ENCODE assay signal across 25 cellular contexts in the genomic region with DNA sequence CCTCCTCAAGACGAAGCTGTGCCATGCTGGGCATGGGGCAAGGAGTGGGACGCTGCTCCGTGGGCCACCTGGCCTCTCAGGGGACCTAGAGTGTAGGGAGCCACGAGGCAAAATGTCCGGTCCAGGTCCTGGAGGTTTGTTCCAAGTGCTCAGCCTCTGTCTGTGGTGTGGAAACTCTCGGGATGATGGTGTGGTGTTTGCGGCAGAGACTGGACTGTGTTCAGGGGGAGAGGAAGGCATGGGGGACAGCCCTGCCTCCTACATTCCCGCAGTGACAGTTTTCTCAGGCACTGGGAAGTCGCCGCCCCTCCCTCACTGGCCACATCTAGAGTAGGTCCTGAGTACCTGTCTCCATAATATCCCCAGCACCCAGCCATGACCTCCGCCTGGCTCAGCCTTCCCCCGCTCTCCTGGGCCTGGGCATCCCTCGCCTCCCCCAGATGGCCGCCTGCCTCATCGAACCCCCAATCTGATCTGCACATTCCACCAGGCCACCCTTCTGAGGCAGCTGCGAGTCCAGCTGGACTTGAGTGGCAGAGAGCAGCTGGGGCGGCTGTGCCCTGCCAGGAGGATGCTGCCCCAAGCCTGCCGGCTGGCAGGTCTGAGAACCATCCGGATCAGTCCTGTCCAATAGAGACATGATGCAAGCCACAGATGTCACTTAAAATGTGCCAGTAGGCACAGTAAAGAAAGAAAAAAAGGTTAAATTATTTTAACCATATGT. TPM values are rescaled to one million over a fixed set of nuclear protein-coding genes. Genes with fewer than 3 reads are reported as not detected.
DNase-seq lines count a peak whose midpoint lies in the region; ATAC-seq and TF ChIP-seq lines count a peak whose summit lies in the region.
"Had no signal": no experiment of that assay in that cellular context is flagged by ENCODE, and none has a peak within 500 bp of the region (broad histone marks: within the 10 kb centered on the region; RNA-seq: fewer than 3 reads in every experiment).

No MANE protein-coding gene starts in this region.

- H3K36me3 Mint-ChIP-seq in neural progenitor cell, result no peaks in the 10 kb centered on the region
- H3K36me3 Mint-ChIP-seq in type B pancreatic cell, result no peaks in the 10 kb centered on the region
- H3K36me3 Mint-ChIP-seq: activated naive CD8-positive, alpha-beta T cell had no signal

- H2AFZ ChIP-seq in neural progenitor cell (replicated peaks), result no peak overlapping the region
- H2AFZ ChIP-seq: hepatocyte had no signal

- H3K4me3 ChIP-seq in neural progenitor cell, result no peak overlapping the region
- H3K4me3 ChIP-seq: hepatocyte, stomach had no signal

- H3K9me3 Mint-ChIP-seq in stimulated activated naive CD8-positive, alpha-beta T cell treated with anti-CD3 and anti-CD28 coated beads, Interleukin-15, amount 100 ng/mL, for 72 hours, result no peaks in the 10 kb centered on the region
- H3K9me3 Mint-ChIP-seq in neural progenitor cell (no peaks in the 10 kb centered on the region), type B pancreatic cell (no peaks in the 10 kb centered on the region)
- H3K9me3 Mint-ChIP-seq: activated T-helper 17 cell treated with anti-CD3 and anti-CD28 coated beads, Interleukin-2, amount 50 U/mL, for 72 hours had no signal

- peak overlapping the region; percentile 40 to 42 for H3K27ac Mint-ChIP-seq in stimulated activated naive CD8-positive, alpha-beta T cell treated with anti-CD3 and anti-CD28 coated beads, Interleukin-15, amount 100 ng/mL, for 72 hours
- H3K27ac Mint-ChIP-seq in neural progenitor cell (peak overlapping the region; percentile 82), type B pancreatic cell (peak overlapping the region; percentile 18)
- H3K27ac Mint-ChIP-seq: activated naive CD8-positive, alpha-beta T cell; activated T-helper 17 cell treated with anti-CD3 and anti-CD28 coated beads, Interleukin-2, amount 50 U/mL, for 72 hours; T-helper 17 cell had no signal

- H3K36me3 ChIP-seq in neural progenitor cell, result no peaks in the 10 kb centered on the region
- H3K36me3 ChIP-seq: stomach had no signal

- TF ChIP-seq CTCF in neural progenitor cell (IDR thresholded peaks at IDR 0.05), result no peak
- TF ChIP-seq CTCF in type B pancreatic cell (conservative IDR thresholded peaks at IDR 0.05), result no peak

- no peak overlapping the region for H3K4me2 ChIP-seq in neural progenitor cell
- H3K4me2 ChIP-seq: hepatocyte, KMS-11 had no signal

- no peaks in the 10 kb centered on the region for H3K27me3 ChIP-seq in neural progenitor cell
- H3K27me3 ChIP-seq: hepatocyte had no signal

- H3K4me1 Mint-ChIP-seq in stimulated activated naive CD8-positive, alpha-beta T cell treated with anti-CD3 and anti-CD28 coated beads, Interleukin-15, amount 100 ng/mL, for 72 hours, result no peaks in the 10 kb centered on the region
- H3K4me1 Mint-ChIP-seq in neural progenitor cell (peaks cover 12% of the 10 kb centered on the region), type B pancreatic cell (ENCODE audit: unreplicated experiment) (peaks cover 4% of the 10 kb centered on the region)
- H3K4me1 Mint-ChIP-seq: activated T-helper 17 cell treated with anti-CD3 and anti-CD28 coated beads, Interleukin-2, amount 50 U/mL, for 72 hours had no signal

- H4K20me1 ChIP-seq in neural progenitor cell (ENCODE audit: low read depth), result no peaks in the 10 kb centered on the region

- no peaks in the 10 kb centered on the region for H3K27me3 Mint-ChIP-seq in stimulated activated naive CD8-positive, alpha-beta T cell treated with anti-CD3 and anti-CD28 coated beads, Interleukin-15, amount 100 ng/mL, for 72 hours
- H3K27me3 Mint-ChIP-seq in neural progenitor cell (ENCODE audit: insufficient read depth, low read depth), result peaks cover 6% of the 10 kb centered on the region
- peaks cover 3% of the 10 kb centered on the region for H3K27me3 Mint-ChIP-seq in type B pancreatic cell
- H3K27me3 Mint-ChIP-seq: activated naive CD8-positive, alpha-beta T cell had no signal

- no peaks in the 10 kb centered on the region for H3K4me1 ChIP-seq in neural progenitor cell
- H3K4me1 ChIP-seq: foreskin keratinocyte had no signal

- no peaks in the 10 kb centered on the region for H3K79me2 ChIP-seq in neural progenitor cell (ENCODE audit: low read depth)
- H3K79me2 ChIP-seq: hepatocyte had no signal

- no peak for DNase-seq in stimulated activated naive CD8-positive, alpha-beta T cell treated with anti-CD3 and anti-CD28 coated beads, Interleukin-15, amount 100 ng/mL, for 72 hours
- DNase-seq in stimulated activated naive CD8-positive, alpha-beta T cell treated with anti-CD3 and anti-CD28 coated beads, Interleukin-15, Interleukin-2, amounts not matched to agents 100 U/mL and 50 U/mL, for 24 hours, result no peak
- DNase-seq in cerebellar cortex (ENCODE audit: low spot score) (peak; percentile 12), neural progenitor cell (ENCODE audit: low spot score) (no peak), type B pancreatic cell (ENCODE audit: extremely low spot score, unreplicated experiment) (no peak), NCI-H345 (lab: John Stamatoyannopoulos, UW) (no peak), NCI-H2081 treated with DMSO at 0.1 percent for 48 hours (lab: John Stamatoyannopoulos, UW) (no peak)
- DNase-seq: activated CD4-positive, alpha-beta T cell treated with anti-CD3 and anti-CD28 coated beads, Interleukin-2, amount 50 U/mL, for 4 hours; activated CD8-positive, alpha-beta memory T cell treated with anti-CD3 and anti-CD28 coated beads, Interleukin-2, amount 50 U/mL, for 4 hours; effector memory CD4-positive, alpha-beta T cell; foreskin keratinocyte; HCEC 1CT; NCI-H187; NK-92 treated with Interleukin-12 subunit alpha and Interleukin-12 subunit beta, amount 100 ng/mL, for 24 hours; stimulated activated CD4-positive, alpha-beta T cell treated with anti-CD3 and anti-CD28 coated beads, Interleukin-12 subunit alpha, Interleukin-12 subunit beta, amount 100 ng/mL, for 4 hours; stomach; T-helper 17 cell had no signal

- H3F3A ChIP-seq in neural progenitor cell (ENCODE audit: low read depth), result no peaks in the 10 kb centered on the region

- no peak for ATAC-seq in stimulated activated naive CD8-positive, alpha-beta T cell treated with anti-CD3 and anti-CD28 coated beads, Interleukin-15, amount 100 ng/mL, for 72 hours
- no peak for ATAC-seq in stimulated activated naive CD8-positive, alpha-beta T cell treated with anti-CD3 and anti-CD28 coated beads, Interleukin-15, Interleukin-2, amounts not matched to agents 100 U/mL and 50 U/mL, for 24 hours
- ATAC-seq in GM19328 (IDR thresholded peaks at IDR 0.05; ENCODE audit: unreplicated experiment), result no peak
- ATAC-seq: activated T-helper 17 cell treated with anti-CD3 and anti-CD28 coated beads, Interleukin-2, amount 50 U/mL, for 72 hours; foreskin keratinocyte; right cardiac atrium; T-helper 17 cell had no signal

- no peak overlapping the region for H3K4me3 Mint-ChIP-seq in stimulated activated naive CD8-positive, alpha-beta T cell treated with anti-CD3 and anti-CD28 coated beads, Interleukin-15, amount 100 ng/mL, for 72 hours
- H3K4me3 Mint-ChIP-seq in neural progenitor cell (no peak overlapping the region), type B pancreatic cell (no peak overlapping the region)
- H3K4me3 Mint-ChIP-seq: activated naive CD8-positive, alpha-beta T cell; activated T-helper 17 cell treated with anti-CD3 and anti-CD28 coated beads, Interleukin-2, amount 50 U/mL, for 72 hours; T-helper 17 cell had no signal

- no peak overlapping the region for H3K27ac ChIP-seq in neural progenitor cell
- H3K27ac ChIP-seq: foreskin keratinocyte, hepatocyte, KMS-11, stomach had no signal

- no peaks in the 10 kb centered on the region for H3K9me3 ChIP-seq in neural progenitor cell (ENCODE audit: low read depth)
- H3K9me3 ChIP-seq: stomach had no signal

- no peak overlapping the region for H3K9ac ChIP-seq in neural progenitor cell
- H3K9ac ChIP-seq: KMS-11 had no signal

RNA-seq across cellular contexts. Expression of gene KCNIP3, which starts 6.2 kb away (rescaled TPM):
- total RNA-seq in neural progenitor cell (ENCODE audit: low replicate concordance), result 0.64 and 1.1 TPM in 2 replicates
- 5.1 and 5.3 TPM in 2 replicates for total RNA-seq in type B pancreatic cell (ENCODE audit: low replicate concordance)
- total RNA-seq: activated T-helper 17 cell treated with anti-CD3 and anti-CD28 coated beads, Interleukin-2, amount 50 U/mL, for 72 hours; T-helper 17 cell had no signal

RNA-seq across cellular contexts. Expression of gene PROM2, which starts 29.1 kb away (rescaled TPM):
- 0.95 and 2.4 TPM in 2 replicates for total RNA-seq in neural progenitor cell (ENCODE audit: low replicate concordance)
- 18.5 and 31.5 TPM in 2 replicates for total RNA-seq in type B pancreatic cell (ENCODE audit: low replicate concordance)
- total RNA-seq: HT1080, SK-MEL-5 had no signal

Comparison
In these comparisons a context has a peak if more than half of its experiments do, and no peak if none do; other contexts are left out.
1. H3K27ac Mint-ChIP-seq: peak in every context shown above with its lines; median percentile 82 in neural progenitor cell; 41 in stimulated activated naive CD8-positive, alpha-beta T cell treated with anti-CD3 and anti-CD28 coated beads, Interleukin-15, amount 100 ng/mL, for 72 hours; 18 in type B pancreatic cell.